Comparison of ENCODE assay signal across 25 cellular contexts in genomic region chr19:15680923-15681322, GRCh38. TPM values are rescaled to one million over a fixed set of nuclear protein-coding genes. Genes with fewer than 3 reads are reported as not detected.
DNase-seq lines count a peak whose midpoint lies in the region; ATAC-seq, FAIRE-seq and TF ChIP-seq lines count a peak whose summit lies in the region.
"Had no signal": no experiment of that assay in that cellular context is flagged by ENCODE, and none has a peak within 500 bp of the region (broad histone marks: within the 10 kb centered on the region; RNA-seq: fewer than 3 reads in every experiment).

No MANE protein-coding gene starts in this region.

- DNase-seq in HuH-7 (ENCODE audit: low spot score) (peak; percentile 56), WTC11 (ENCODE audit: low spot score) (no peak), HepG2 (ENCODE audit: low spot score) (peak; percentile 79), osteocyte (ENCODE audit: extremely low spot score, unreplicated experiment) (peak; percentile 40), lower leg skin (ENCODE audit: low spot score in 2 of 2) (no peak), GM23338 (ENCODE audit: low spot score) (no peak), GM19239 (ENCODE audit: insufficient read length, low spot score) (no peak)
- DNase-seq: 8988T; ACHN; AML-193; BE2C; CD4-positive, alpha-beta T cell; CD8-positive, alpha-beta memory T cell; DMS 273 treated with DMSO at 0.1 percent for 48 hours; DMS79; EL; GDM1; H7; HCEC 1CT had no signal

- H3K4me3 ChIP-seq in HepG2 (replicated peaks in 1 of 3; ENCODE audit: insufficient read depth in 1 of 3, low read depth in 2 of 3, low read length in 3 of 3) = no peak overlapping the region
- H3K4me3 ChIP-seq in lower leg skin (ENCODE audit: low read depth, poor library complexity, severe bottlenecking) = no peak overlapping the region
- no peak overlapping the region for H3K4me3 ChIP-seq in GM23338
- H3K4me3 ChIP-seq: A549; BLaER1 treated with 17β-estradiol and CSF1 and Interleukin-3, amounts not matched to agents 10 nM and 100 nM; GM12878 had no signal

- BruUV-seq in HepG2 (replicated peaks; lab: Mats Ljungman, UMichigan) = no TSS peak

- CTCF ChIA-PET in WTC11 (lab: Charles Lee) = no interaction called here
- CTCF ChIA-PET in HepG2 (lab: Yijun Ruan, JAX; ENCODE audit: low intra/inter-chr PET ratio, low total read pairs) = no interaction called here

- WGBS in HepG2 (ENCODE audit: low lambda C conversion rate) = 18% methylated on average over 4 of the region's 6 CpGs
- WGBS in lower leg skin, 2 donors = 59 to 70% methylated on average over 6 of the region's 6 CpGs

- TF ChIP-seq RAD21 in HepG2 (CRISPR knock-in tag; IDR thresholded peaks at IDR 0.05) = no peak

- H3K79me2 ChIP-seq in HepG2 (ENCODE audit: insufficient read depth, low read length) (no peaks in the 10 kb centered on the region), GM23338 (replicated peaks; ENCODE audit: insufficient read depth) (no peaks in the 10 kb centered on the region)

- H3K9me3 Mint-ChIP-seq in WTC11 (peaks cover 90% of the 10 kb centered on the region), osteocyte (ENCODE audit: unreplicated experiment) (peaks cover 50% of the 10 kb centered on the region), GM23338 (peaks cover 97% of the 10 kb centered on the region)
- H3K9me3 Mint-ChIP-seq: CD4-positive, alpha-beta T cell had no signal

- no peaks in the 10 kb centered on the region for H3F3A ChIP-seq in GM23338 (replicated peaks; ENCODE audit: low read depth)

- ATAC-seq in WTC11 (no peak), HepG2 (peak; percentile 86), GM23338 (no peak)
- ATAC-seq: A549, GM12878 had no signal

- TF ChIP-seq EP300 in HepG2 (IDR thresholded peaks at IDR 0.05; ENCODE audit: low read depth in 2 of 2, low read length in 2 of 2) (peak; percentile 70 to 79; a peak in 3 of 4 replicates), HepG2 (CRISPR knock-in tag; IDR thresholded peaks at IDR 0.05; ENCODE audit: borderline replicate concordance) (no peak; the same call in 1 of the 2 replicates)

- H3K27ac Mint-ChIP-seq in WTC11 = no peak overlapping the region
- no peak overlapping the region for H3K27ac Mint-ChIP-seq in osteocyte (ENCODE audit: unreplicated experiment)
- no peak overlapping the region for H3K27ac Mint-ChIP-seq in GM23338
- H3K27ac Mint-ChIP-seq: CD14-positive monocyte; CD4-positive, alpha-beta T cell had no signal

- TF ChIP-seq POLR2A in HepG2 (IDR thresholded peaks at IDR 0.05; ENCODE audit: insufficient read depth in 1 of 2, low read depth in 2 of 2, low read length in 2 of 2) (no peak), lower leg skin (IDR thresholded peaks at IDR 0.05) (no peak)

- intact Hi-C loops in HepG2 (cut with micrococcal nuclease; ENCODE audit: unreplicated experiment) (no loop called here), lower leg skin (cut with DNase I; ENCODE audit: low total_unique reads) (no loop called here)

- H3K4me1 ChIP-seq in HepG2 (ENCODE audit: insufficient read depth, low read length) = peaks cover 48% of the 10 kb centered on the region
- no peaks in the 10 kb centered on the region for H3K4me1 ChIP-seq in GM23338 (ENCODE audit: insufficient read depth)
- H3K4me1 ChIP-seq: A549; BE2C; BLaER1 treated with 17β-estradiol and CSF1 and Interleukin-3, amounts not matched to agents 10 nM and 100 nM had no signal

- no peak overlapping the region for H2AFZ ChIP-seq in HepG2 (ENCODE audit: low read length)
- H2AFZ ChIP-seq in GM23338 = no peak overlapping the region

- peaks cover 8 to 26% of the 10 kb centered on the region in 2 experiments for H3K36me3 ChIP-seq in HepG2 (replicated peaks in 1 of 2; ENCODE audit: control insufficient read depth in 1 of 2, insufficient read depth in 2 of 2, low read length in 2 of 2)
- H3K36me3 ChIP-seq in GM23338 (ENCODE audit: insufficient read depth) = no peaks in the 10 kb centered on the region; the same call in 1 of the 2 replicates
- H3K36me3 ChIP-seq: BE2C; BLaER1 treated with 17β-estradiol and CSF1 and Interleukin-3, amounts not matched to agents 10 nM and 100 nM had no signal

- in situ Hi-C loops in HepG2 (cut with HindIII; ENCODE audit: extremely low pct_ligation_motif_present, low pct_unique_long_range_greater_than_20kb) = no loop called here

- H3K36me3 Mint-ChIP-seq in WTC11 (peaks cover 71% of the 10 kb centered on the region), osteocyte (ENCODE audit: unreplicated experiment) (no peaks in the 10 kb centered on the region), GM23338 (ENCODE audit: low read depth) (peaks cover 61% of the 10 kb centered on the region)
- H3K36me3 Mint-ChIP-seq: CD14-positive monocyte had no signal

- H3K27me3 ChIP-seq in HepG2 (ENCODE audit: control insufficient read depth in 1 of 2, insufficient read depth in 2 of 2, low read length in 2 of 2) (no peaks in the 10 kb centered on the region), GM23338 (ENCODE audit: insufficient read depth) (no peaks in the 10 kb centered on the region)
- H3K27me3 ChIP-seq: BE2C; BLaER1 treated with 17β-estradiol and CSF1 and Interleukin-3, amounts not matched to agents 10 nM and 100 nM had no signal

- no peaks in the 10 kb centered on the region for H3K9me3 ChIP-seq in HepG2 (ENCODE audit: low read length)
- H3K9me3 ChIP-seq: A549; BE2C; BLaER1 treated with 17β-estradiol and CSF1 and Interleukin-3, amounts not matched to agents 10 nM and 100 nM had no signal

- H3K4me2 ChIP-seq in HepG2 (ENCODE audit: low read depth, low read length) (peak overlapping the region; percentile 44), GM23338 (no peak overlapping the region)
- H3K4me2 ChIP-seq: A549; BLaER1 treated with 17β-estradiol and CSF1 and Interleukin-3, amounts not matched to agents 10 nM and 100 nM had no signal

- H3K9me2 ChIP-seq in GM23338 (ENCODE audit: insufficient read depth) = no peaks in the 10 kb centered on the region

- H3K9ac ChIP-seq in HepG2 (ENCODE audit: insufficient read depth, low read depth, low read length) = no peak overlapping the region
- H3K9ac ChIP-seq: BLaER1 treated with 17β-estradiol and CSF1 and Interleukin-3, amounts not matched to agents 10 nM and 100 nM had no signal

- H3K4me1 Mint-ChIP-seq in WTC11 (no peaks in the 10 kb centered on the region), osteocyte (ENCODE audit: unreplicated experiment) (no peaks in the 10 kb centered on the region), GM23338 (no peaks in the 10 kb centered on the region)
- H3K4me1 Mint-ChIP-seq: CD14-positive monocyte; CD8-positive, alpha-beta memory T cell had no signal

- H3K27me3 Mint-ChIP-seq in WTC11 (ENCODE audit: low read depth) (peaks cover 35% of the 10 kb centered on the region), osteocyte (ENCODE audit: unreplicated experiment) (no peaks in the 10 kb centered on the region), GM23338 (ENCODE audit: insufficient read depth, low read depth, poor library complexity) (peaks cover 3% of the 10 kb centered on the region)

- FAIRE-seq in HepG2 (lab: Jason Lieb, UNC) (peak; percentile 93), GM19239 (lab: Jason Lieb, UNC) (no peak)
- FAIRE-seq: A549, D721Med, GM12878, H1 had no signal

- TF ChIP-seq CTCF in WTC11 (IDR thresholded peaks at IDR 0.05) = no peak
- no peak for TF ChIP-seq CTCF in HepG2 (CRISPR knock-in tag; IDR thresholded peaks at IDR 0.05)
- no peak for TF ChIP-seq CTCF in osteocyte (IDR thresholded peaks at IDR 0.05)
- no peak for TF ChIP-seq CTCF in lower leg skin (IDR thresholded peaks at IDR 0.05)
- no peak for TF ChIP-seq CTCF in GM23338 (conservative IDR thresholded peaks at IDR 0.05; ENCODE audit: low read depth in 2 of 2)

- H3K4me3 Mint-ChIP-seq in WTC11 = no peak overlapping the region
- no peak overlapping the region for H3K4me3 Mint-ChIP-seq in osteocyte (ENCODE audit: unreplicated experiment)
- H3K4me3 Mint-ChIP-seq in GM23338 = no peak overlapping the region
- H3K4me3 Mint-ChIP-seq: CD14-positive monocyte; CD4-positive, alpha-beta T cell; CD8-positive, alpha-beta memory T cell had no signal

- no peaks in the 10 kb centered on the region for H4K20me1 ChIP-seq in HepG2 (ENCODE audit: insufficient read depth, low read length)
- no peaks in the 10 kb centered on the region for H4K20me1 ChIP-seq in GM23338 (replicated peaks; ENCODE audit: insufficient read depth)
- H4K20me1 ChIP-seq: BLaER1 treated with 17β-estradiol and CSF1 and Interleukin-3, amounts not matched to agents 10 nM and 100 nM had no signal

- POLR2A ChIA-PET in WTC11 (lab: Charles Lee) = no interaction called here
- POLR2A ChIA-PET in HepG2 (lab: Yijun Ruan, JAX) = interaction anchor here (3.0 kb wide), 1 partner anchor 40 kb away, joined by 7 read pairs; the partner anchor contains the start of gene CYP4F3

- H3K27ac ChIP-seq in HepG2 (ENCODE audit: extremely low read length, insufficient read depth, low read length) (peak overlapping the region; percentile 73), GM23338 (ENCODE audit: low read depth) (no peak overlapping the region)
- H3K27ac ChIP-seq: A549; BLaER1 treated with 17β-estradiol and CSF1 and Interleukin-3, amounts not matched to agents 10 nM and 100 nM had no signal

RNA-seq across cellular contexts. Expression of gene CYP4F12, which starts 8.0 kb away (rescaled TPM):
- not detected in 3 replicates for total RNA-seq in WTC11 (2021)
- total RNA-seq in HepG2 (2016; rRNA removed; fragmentation: Illumina TruSeq; extraction: Trizol) = 7.2 and 30.8 TPM in 2 replicates
- total RNA-seq in HepG2 (2016; cell fraction: cytosol; rRNA removed; fragmentation: Illumina TruSeq; extraction: Trizol; ENCODE audit: low read depth) = 7.6 and 8.4 TPM in 2 replicates
- 8.4 and 31.2 TPM in 2 replicates for total RNA-seq in HepG2 (2016; cell fraction: insoluble cytoplasmic fraction; rRNA removed; fragmentation: Illumina TruSeq; extraction: Trizol)
- 7.5 and 8.0 TPM in 2 replicates for total RNA-seq in HepG2 (2016; cell fraction: membrane; rRNA removed; fragmentation: Illumina TruSeq; extraction: Trizol)
- 58.4 and 69.5 TPM in 2 replicates for total RNA-seq in HepG2 (2016; cell fraction: nucleus; rRNA removed; fragmentation: Illumina TruSeq; extraction: Trizol)
- polyA plus RNA-seq in HepG2 (2011; rRNA removed) = 29.9 and 47.3 TPM in 2 replicates
- 17.8 and 24.8 TPM in 2 replicates for polyA plus RNA-seq in HepG2 (2011; cell fraction: cytosol; rRNA removed)
- 265 and 292 TPM in 2 replicates for polyA plus RNA-seq in HepG2 (2011; cell fraction: nucleus; rRNA removed)
- polyA plus RNA-seq in HepG2 (2012) = 24.1 and 32.2 TPM in 2 replicates
- polyA plus RNA-seq in HepG2 (2016; cell fraction: cytosol; fragmentation: Illumina TruSeq; extraction: Trizol; ENCODE audit: low read depth) = 5.0 and 5.2 TPM in 2 replicates
- 7.9 and 8.8 TPM in 2 replicates for polyA plus RNA-seq in HepG2 (2016; cell fraction: insoluble cytoplasmic fraction; fragmentation: Illumina TruSeq; extraction: Trizol; ENCODE audit: low read depth)
- polyA plus RNA-seq in HepG2 (2016; cell fraction: membrane; fragmentation: Illumina TruSeq; extraction: Trizol; ENCODE audit: low read depth) = 6.3 and 6.8 TPM in 2 replicates
- 110 and 117 TPM in 2 replicates for polyA plus RNA-seq in HepG2 (2016; cell fraction: nucleus; fragmentation: Illumina TruSeq; extraction: Trizol; ENCODE audit: insufficient read depth, low read depth)
- 30.7 and 43.0 TPM in 2 replicates for polyA minus RNA-seq in HepG2 (2011; rRNA and poly(A)+ RNA removed; ENCODE audit: low replicate concordance)
- 11.0 and 11.8 TPM in 2 replicates for polyA minus RNA-seq in HepG2 (2011; cell fraction: cytosol; rRNA and poly(A)+ RNA removed)
- polyA minus RNA-seq in HepG2 (2011; cell fraction: nucleus; rRNA and poly(A)+ RNA removed) = 81.9 and 132 TPM in 2 replicates
- not detected in 2 replicates for total RNA-seq in osteocyte
- 100 to 1,000 TPM in 1 of 4 donors, 10 to 100 TPM in 3; 40.8 to 100 (median 85.7) TPM for total RNA-seq in lower leg skin
- not detected in 2 replicates for total RNA-seq in GM23338 (2014; rRNA removed; shearing (Covaris generic))
- not detected in 2 replicates for polyA plus RNA-seq in GM23338 (2016; fragmentation: Nextera tagmentation; extraction: Ambion mirVana)
- total RNA-seq: GM12878, H1, H7 had no signal
- polyA plus RNA-seq: CD14-positive monocyte; CD8-positive, alpha-beta memory T cell; H1 had no signal

RNA-seq across cellular contexts. Expression of gene CYP4F3, which starts 40.2 kb away (rescaled TPM):
- total RNA-seq in WTC11 (2021) = 0.04 to 0.14 TPM (median 0.05 TPM) in 3 replicates
- 5.6 and 17.8 TPM in 2 replicates for total RNA-seq in HepG2 (2016; rRNA removed; fragmentation: Illumina TruSeq; extraction: Trizol)
- 1.5 and 1.8 TPM in 2 replicates for total RNA-seq in HepG2 (2016; cell fraction: cytosol; rRNA removed; fragmentation: Illumina TruSeq; extraction: Trizol; ENCODE audit: low read depth)
- total RNA-seq in HepG2 (2016; cell fraction: insoluble cytoplasmic fraction; rRNA removed; fragmentation: Illumina TruSeq; extraction: Trizol) = 5.2 and 19.4 TPM in 2 replicates
- 3.3 and 3.5 TPM in 2 replicates for total RNA-seq in HepG2 (2016; cell fraction: membrane; rRNA removed; fragmentation: Illumina TruSeq; extraction: Trizol)
- total RNA-seq in HepG2 (2016; cell fraction: nucleus; rRNA removed; fragmentation: Illumina TruSeq; extraction: Trizol) = 31.5 and 33.3 TPM in 2 replicates
- polyA plus RNA-seq in HepG2 (2011; rRNA removed) = 22.8 and 36.6 TPM in 2 replicates
- 8.9 and 9.0 TPM in 2 replicates for polyA plus RNA-seq in HepG2 (2011; cell fraction: cytosol; rRNA removed)
- 112 and 139 TPM in 2 replicates for polyA plus RNA-seq in HepG2 (2011; cell fraction: nucleus; rRNA removed)
- polyA plus RNA-seq in HepG2 (2012) = 18.0 and 18.4 TPM in 2 replicates
- 0.71 and 0.78 TPM in 2 replicates for polyA plus RNA-seq in HepG2 (2016; cell fraction: cytosol; fragmentation: Illumina TruSeq; extraction: Trizol; ENCODE audit: low read depth)
- polyA plus RNA-seq in HepG2 (2016; cell fraction: insoluble cytoplasmic fraction; fragmentation: Illumina TruSeq; extraction: Trizol; ENCODE audit: low read depth) = 3.8 and 5.7 TPM in 2 replicates
- 1.4 and 1.6 TPM in 2 replicates for polyA plus RNA-seq in HepG2 (2016; cell fraction: membrane; fragmentation: Illumina TruSeq; extraction: Trizol; ENCODE audit: low read depth)
- 55.9 and 57.1 TPM in 2 replicates for polyA plus RNA-seq in HepG2 (2016; cell fraction: nucleus; fragmentation: Illumina TruSeq; extraction: Trizol; ENCODE audit: insufficient read depth, low read depth)
- polyA minus RNA-seq in HepG2 (2011; rRNA and poly(A)+ RNA removed; ENCODE audit: low replicate concordance) = 4.2 and 53.5 TPM in 2 replicates
- 6.2 and 7.0 TPM in 2 replicates for polyA minus RNA-seq in HepG2 (2011; cell fraction: cytosol; rRNA and poly(A)+ RNA removed)
- 92.7 and 137 TPM in 2 replicates for polyA minus RNA-seq in HepG2 (2011; cell fraction: nucleus; rRNA and poly(A)+ RNA removed)
- not detected in 2 replicates for total RNA-seq in osteocyte
- 1 to 10 TPM; 6.3 to 9.7 (median 8.4) TPM for total RNA-seq in lower leg skin
- not detected in 2 replicates for total RNA-seq in GM23338 (2014; rRNA removed; shearing (Covaris generic))
- polyA plus RNA-seq in GM23338 (2016; fragmentation: Nextera tagmentation; extraction: Ambion mirVana) = not detected in 2 replicates
- total RNA-seq: CD4-positive, alpha-beta T cell; H1; H7 had no signal
- polyA plus RNA-seq: CD8-positive, alpha-beta memory T cell; H1 had no signal

RNA-seq across cellular contexts. Expression of gene OR10H2, which starts 46.9 kb away (rescaled TPM):
- not detected in 3 replicates for total RNA-seq in WTC11 (2021)
- not detected in 2 replicates for total RNA-seq in HepG2 (2016; rRNA removed; fragmentation: Illumina TruSeq; extraction: Trizol)
- total RNA-seq in HepG2 (2016; cell fraction: cytosol; rRNA removed; fragmentation: Illumina TruSeq; extraction: Trizol; ENCODE audit: low read depth) = not detected in 2 replicates
- not detected in 2 replicates for total RNA-seq in HepG2 (2016; cell fraction: insoluble cytoplasmic fraction; rRNA removed; fragmentation: Illumina TruSeq; extraction: Trizol)
- total RNA-seq in HepG2 (2016; cell fraction: membrane; rRNA removed; fragmentation: Illumina TruSeq; extraction: Trizol) = not detected in 2 replicates
- total RNA-seq in HepG2 (2016; cell fraction: nucleus; rRNA removed; fragmentation: Illumina TruSeq; extraction: Trizol) = not detected in 2 replicates
- polyA plus RNA-seq in HepG2 (2011; rRNA removed) = not detected in 2 replicates
- 0.05 TPM in 1 of 2 replicates, not detected in the other for polyA plus RNA-seq in HepG2 (2011; cell fraction: cytosol; rRNA removed)
- polyA plus RNA-seq in HepG2 (2011; cell fraction: nucleus; rRNA removed) = not detected in 2 replicates
- polyA plus RNA-seq in HepG2 (2012) = not detected in 2 replicates
- not detected in 2 replicates for polyA plus RNA-seq in HepG2 (2016; cell fraction: cytosol; fragmentation: Illumina TruSeq; extraction: Trizol; ENCODE audit: low read depth)
- not detected in 2 replicates for polyA plus RNA-seq in HepG2 (2016; cell fraction: insoluble cytoplasmic fraction; fragmentation: Illumina TruSeq; extraction: Trizol; ENCODE audit: low read depth)
- polyA plus RNA-seq in HepG2 (2016; cell fraction: membrane; fragmentation: Illumina TruSeq; extraction: Trizol; ENCODE audit: low read depth) = not detected in 2 replicates
- polyA plus RNA-seq in HepG2 (2016; cell fraction: nucleus; fragmentation: Illumina TruSeq; extraction: Trizol; ENCODE audit: insufficient read depth, low read depth) = not detected in 2 replicates
- 0.14 TPM in 1 of 2 replicates, not detected in the other for polyA minus RNA-seq in HepG2 (2011; rRNA and poly(A)+ RNA removed; ENCODE audit: low replicate concordance)
- polyA minus RNA-seq in HepG2 (2011; cell fraction: cytosol; rRNA and poly(A)+ RNA removed) = not detected in 2 replicates
- polyA minus RNA-seq in HepG2 (2011; cell fraction: nucleus; rRNA and poly(A)+ RNA removed) = not detected in 2 replicates
- total RNA-seq in osteocyte = not detected in 2 replicates
- total RNA-seq in lower leg skin = not detected
- total RNA-seq in GM23338 (2014; rRNA removed; shearing (Covaris generic)) = not detected in 2 replicates
- polyA plus RNA-seq in GM23338 (2016; fragmentation: Nextera tagmentation; extraction: Ambion mirVana) = not detected in 2 replicates
- total RNA-seq: CD4-positive, alpha-beta T cell; CD8-positive, alpha-beta memory T cell; GM12878; H1; H7 had no signal
- polyA plus RNA-seq: A549; CD14-positive monocyte; CD8-positive, alpha-beta memory T cell; GM12878; H1 had no signal

RNA-seq across cellular contexts. Expression of gene OR10H3, which starts 56.9 kb away (rescaled TPM):
- not detected in 3 replicates for total RNA-seq in WTC11 (2021)
- not detected in 2 replicates for total RNA-seq in HepG2 (2016; rRNA removed; fragmentation: Illumina TruSeq; extraction: Trizol)
- not detected in 2 replicates for total RNA-seq in HepG2 (2016; cell fraction: cytosol; rRNA removed; fragmentation: Illumina TruSeq; extraction: Trizol; ENCODE audit: low read depth)
- total RNA-seq in HepG2 (2016; cell fraction: insoluble cytoplasmic fraction; rRNA removed; fragmentation: Illumina TruSeq; extraction: Trizol) = not detected in 2 replicates
- total RNA-seq in HepG2 (2016; cell fraction: membrane; rRNA removed; fragmentation: Illumina TruSeq; extraction: Trizol) = not detected in 2 replicates
- not detected in 2 replicates for total RNA-seq in HepG2 (2016; cell fraction: nucleus; rRNA removed; fragmentation: Illumina TruSeq; extraction: Trizol)
- polyA plus RNA-seq in HepG2 (2011; rRNA removed) = not detected in 2 replicates
- not detected in 2 replicates for polyA plus RNA-seq in HepG2 (2011; cell fraction: cytosol; rRNA removed)
- polyA plus RNA-seq in HepG2 (2011; cell fraction: nucleus; rRNA removed) = not detected in 2 replicates
- not detected in 2 replicates for polyA plus RNA-seq in HepG2 (2012)
- polyA plus RNA-seq in HepG2 (2016; cell fraction: cytosol; fragmentation: Illumina TruSeq; extraction: Trizol; ENCODE audit: low read depth) = not detected in 2 replicates
- not detected in 2 replicates for polyA plus RNA-seq in HepG2 (2016; cell fraction: insoluble cytoplasmic fraction; fragmentation: Illumina TruSeq; extraction: Trizol; ENCODE audit: low read depth)
- polyA plus RNA-seq in HepG2 (2016; cell fraction: membrane; fragmentation: Illumina TruSeq; extraction: Trizol; ENCODE audit: low read depth) = not detected in 2 replicates
- polyA plus RNA-seq in HepG2 (2016; cell fraction: nucleus; fragmentation: Illumina TruSeq; extraction: Trizol; ENCODE audit: insufficient read depth, low read depth) = not detected in 2 replicates
- not detected in 2 replicates for polyA minus RNA-seq in HepG2 (2011; rRNA and poly(A)+ RNA removed; ENCODE audit: low replicate concordance)
- polyA minus RNA-seq in HepG2 (2011; cell fraction: cytosol; rRNA and poly(A)+ RNA removed) = not detected in 2 replicates
- not detected in 2 replicates for polyA minus RNA-seq in HepG2 (2011; cell fraction: nucleus; rRNA and poly(A)+ RNA removed)
- total RNA-seq in osteocyte = not detected in 2 replicates
- not detected for total RNA-seq in lower leg skin
- not detected in 2 replicates for total RNA-seq in GM23338 (2014; rRNA removed; shearing (Covaris generic))
- not detected in 2 replicates for polyA plus RNA-seq in GM23338 (2016; fragmentation: Nextera tagmentation; extraction: Ambion mirVana)
- total RNA-seq: CD4-positive, alpha-beta T cell; CD8-positive, alpha-beta memory T cell; GM12878; H1; H7 had no signal
- polyA plus RNA-seq: A549; CD14-positive monocyte; CD8-positive, alpha-beta memory T cell; GM12878; H1 had no signal

Comparison
In these comparisons a context has a peak if more than half of its experiments do, and no peak if none do; other contexts are left out.
1. DNase-seq: peak in HuH-7 (single experiment), HepG2 (single experiment) and osteocyte (single experiment); none in WTC11 (single experiment), lower leg skin (0 of 2), GM23338 (single experiment) and GM19239 (single experiment).